Comparison of ENCODE assay signal across 17 cellular contexts in the genomic region with DNA sequence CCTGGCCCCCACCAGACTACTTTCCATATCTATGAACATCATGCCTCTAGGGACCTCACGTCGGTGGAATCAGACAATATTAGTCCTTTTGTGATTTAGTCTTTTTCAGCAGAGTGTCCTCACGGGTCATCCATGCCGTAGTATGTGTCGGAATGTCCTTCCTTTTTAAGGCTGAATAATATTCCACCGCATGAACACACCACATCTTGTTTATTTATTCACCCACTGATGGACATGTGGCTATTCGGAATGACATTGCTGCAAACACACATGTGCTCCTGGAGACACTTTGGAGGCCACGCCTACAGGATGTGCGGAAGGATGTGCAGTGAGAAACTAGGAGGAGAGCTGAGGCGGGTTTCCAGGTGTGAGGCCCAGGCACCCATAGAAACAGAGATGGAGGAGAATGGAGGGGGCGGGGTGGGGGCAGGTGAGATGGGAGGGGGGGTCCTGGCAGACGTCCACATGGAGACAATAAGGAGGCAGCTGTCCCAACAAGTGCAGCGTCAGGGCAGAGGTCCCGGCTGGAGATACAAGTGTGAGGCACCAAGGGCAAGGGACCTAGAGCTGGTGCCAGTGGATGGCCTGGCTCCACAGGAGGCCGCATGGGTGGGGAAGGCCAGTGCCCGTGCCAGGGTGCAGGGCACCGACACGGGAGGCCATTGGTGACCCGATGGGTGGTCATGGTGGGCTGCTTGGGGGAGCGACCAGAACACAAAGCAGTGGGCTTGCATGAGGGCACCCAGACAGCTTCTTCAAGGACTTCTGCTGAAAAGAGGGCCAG. TPM values are rescaled to one million over a fixed set of nuclear protein-coding genes. Genes with fewer than 3 reads are reported as not detected.
DNase-seq lines count a peak whose midpoint lies in the region; ATAC-seq and TF ChIP-seq lines count a peak whose summit lies in the region.
"Had no signal": no experiment of that assay in that cellular context is flagged by ENCODE, and none has a peak within 500 bp of the region (broad histone marks: within the 10 kb centered on the region; RNA-seq: fewer than 3 reads in every experiment).

No MANE protein-coding gene starts in this region.

- CTCF ChIA-PET in HEK293 (lab: Yijun Ruan, JAX) = no interaction called here

- H3K4me3 ChIP-seq in CD4-positive, CD25-positive, alpha-beta regulatory T cell (ENCODE audit: low read depth, low read length) = no peak overlapping the region
- H3K4me3 ChIP-seq in HEK293 (ENCODE audit: low read depth, low read length) = no peak overlapping the region
- H3K4me3 ChIP-seq in neuronal stem cell (ENCODE audit: low read length in 2 of 2) = no peak overlapping the region
- H3K4me3 ChIP-seq in Peyer's patch = no peak overlapping the region
- H3K4me3 ChIP-seq: BLaER1 treated with 17β-estradiol and CSF1 and Interleukin-3, amounts not matched to agents 10 nM and 100 nM; HAP-1 had no signal

- H3K4ac ChIP-seq in neuronal stem cell (ENCODE audit: low read length) = no peak overlapping the region

- no peaks in the 10 kb centered on the region for H3K36me3 ChIP-seq in CD4-positive, CD25-positive, alpha-beta regulatory T cell (ENCODE audit: control insufficient read depth, insufficient read depth, low read length)
- H3K36me3 ChIP-seq in HEK293 (ENCODE audit: control insufficient read depth in 2 of 2, insufficient read depth in 1 of 2, low read length in 2 of 2) = no peaks in the 10 kb centered on the region
- no peaks in the 10 kb centered on the region for H3K36me3 ChIP-seq in neuronal stem cell (replicated peaks in 1 of 2; ENCODE audit: control insufficient read depth in 2 of 2, insufficient read depth in 2 of 2, low read length in 2 of 2)
- H3K36me3 ChIP-seq in Peyer's patch = no peaks in the 10 kb centered on the region
- H3K36me3 ChIP-seq: BLaER1 treated with 17β-estradiol and CSF1 and Interleukin-3, amounts not matched to agents 10 nM and 100 nM; HAP-1 had no signal

- no peaks in the 10 kb centered on the region for H3K79me1 ChIP-seq in neuronal stem cell (ENCODE audit: low read depth, low read length)

- H2BK12ac ChIP-seq in neuronal stem cell (ENCODE audit: low read length) = no peak overlapping the region

- peaks cover 8 to 67% (median 39%) of the 10 kb centered on the region in 4 donors for H3K4me1 Mint-ChIP-seq in CD4-positive, CD25-positive, alpha-beta regulatory T cell
- peaks cover 57% of the 10 kb centered on the region for H3K4me1 Mint-ChIP-seq in central memory CD8-positive, alpha-beta T cell

- no peak overlapping the region for H2BK5ac ChIP-seq in neuronal stem cell (ENCODE audit: low read length)

- POLR2A ChIA-PET in HEK293 (lab: Yijun Ruan, JAX) = no interaction called here

- no peak overlapping the region for H2AFZ ChIP-seq in neuronal stem cell (ENCODE audit: low read length)

- H3K4me3 Mint-ChIP-seq in CD4-positive, CD25-positive, alpha-beta regulatory T cell = no peak overlapping the region
- H3K4me3 Mint-ChIP-seq in central memory CD8-positive, alpha-beta T cell = no peak overlapping the region

- H3K9ac ChIP-seq in neuronal stem cell (ENCODE audit: low read depth, low read length, poor library complexity) = no peak overlapping the region
- H3K9ac ChIP-seq: BLaER1 treated with 17β-estradiol and CSF1 and Interleukin-3, amounts not matched to agents 10 nM and 100 nM had no signal

- no CpG with 5 or more reads among the region's 20 CpGs for WGBS in neuronal stem cell (ENCODE audit: extremely low coverage in 2 of 2, insufficient read length in 2 of 2, insufficient replicate concordance in 1 of 2), 2 donors

- H3K4me2 ChIP-seq in neuronal stem cell (ENCODE audit: insufficient read depth, low read length, poor library complexity, severe bottlenecking) = no peak overlapping the region
- H3K4me2 ChIP-seq: BLaER1 treated with 17β-estradiol and CSF1 and Interleukin-3, amounts not matched to agents 10 nM and 100 nM had no signal

- H3K18ac ChIP-seq in neuronal stem cell (ENCODE audit: low read length) = no peak overlapping the region

- no peak for ATAC-seq in CD4-positive, CD25-positive, alpha-beta regulatory T cell (ENCODE audit: low read depth in 2 of 2)
- ATAC-seq in central memory CD8-positive, alpha-beta T cell (replicated peaks; ENCODE audit: extremely low read depth, poor library complexity, severe bottlenecking) = no peak

- TF ChIP-seq CTCF in HEK293 (tag by site-specific recombination; IDR thresholded peaks at IDR 0.05) = no peak
- TF ChIP-seq CTCF in Peyer's patch (IDR thresholded peaks at IDR 0.05) = no peak

- no peak overlapping the region for H3K23ac ChIP-seq in neuronal stem cell (ENCODE audit: low read depth, low read length, poor library complexity)

- no peaks in the 10 kb centered on the region for H3K27me3 Mint-ChIP-seq in CD4-positive, CD25-positive, alpha-beta regulatory T cell
- no peaks in the 10 kb centered on the region for H3K27me3 Mint-ChIP-seq in central memory CD8-positive, alpha-beta T cell

- no peaks in the 10 kb centered on the region for H3K9me3 ChIP-seq in CD4-positive, CD25-positive, alpha-beta regulatory T cell (ENCODE audit: control insufficient read depth in 2 of 2, low read length in 2 of 2)
- H3K9me3 ChIP-seq in HEK293 (ENCODE audit: control insufficient read depth, insufficient read depth, low read depth, low read length) (no peaks in the 10 kb centered on the region), neuronal stem cell (replicated peaks in 1 of 2; ENCODE audit: control insufficient read depth in 2 of 2, insufficient read depth in 1 of 2, low read depth in 1 of 2, low read length in 2 of 2) (peaks cover 0 to 2% of the 10 kb centered on the region in 2 donors), Peyer's patch (no peaks in the 10 kb centered on the region)
- H3K9me3 ChIP-seq: Caco-2, HAP-1 had no signal

- DNase-seq in CD4-positive, CD25-positive, alpha-beta regulatory T cell = no peak
- DNase-seq in central memory CD8-positive, alpha-beta T cell (ENCODE audit: low spot score in 2 of 2) = no peak
- DNase-seq in neuronal stem cell (ENCODE audit: low spot score) = no peak
- DNase-seq in DMS 273 (lab: John Stamatoyannopoulos, UW; ENCODE audit: unreplicated experiment) = no peak
- DNase-seq in DMS 273 treated with DMSO at 0.1 percent for 48 hours (lab: John Stamatoyannopoulos, UW) = no peak
- DNase-seq in Peyer's patch = no peak
- no peak for DNase-seq in SKM-1 treated with dmso at 0.1 percent for 144 hours (lab: John Stamatoyannopoulos, UW; ENCODE audit: unreplicated experiment)
- DNase-seq: 8988T, Caco-2, DMS79 treated with DMSO at 0.1 percent for 48 hours had no signal

- H3K27ac Mint-ChIP-seq in CD4-positive, CD25-positive, alpha-beta regulatory T cell = peak overlapping the region in 2 of 3 donors; percentile 8 to 62
- peak overlapping the region; percentile 30 for H3K27ac Mint-ChIP-seq in central memory CD8-positive, alpha-beta T cell (ENCODE audit: low read depth)

- no peak overlapping the region for H2BK15ac ChIP-seq in neuronal stem cell (ENCODE audit: low read length)

- no peaks in the 10 kb centered on the region for H3K36me3 Mint-ChIP-seq in CD4-positive, CD25-positive, alpha-beta regulatory T cell
- H3K36me3 Mint-ChIP-seq in central memory CD8-positive, alpha-beta T cell (ENCODE audit: insufficient read depth) = peaks cover 8% of the 10 kb centered on the region

- H3K27ac ChIP-seq in CD4-positive, CD25-positive, alpha-beta regulatory T cell (ENCODE audit: insufficient read depth, low read length, poor library complexity, severe bottlenecking) = no peak overlapping the region
- no peak overlapping the region for H3K27ac ChIP-seq in HEK293 (ENCODE audit: extremely low read depth, low read depth, low read length)
- H3K27ac ChIP-seq in neuronal stem cell (replicated peaks; ENCODE audit: low read length) = no peak overlapping the region
- H3K27ac ChIP-seq in Peyer's patch = no peak overlapping the region
- H3K27ac ChIP-seq: BLaER1 treated with 17β-estradiol and CSF1 and Interleukin-3, amounts not matched to agents 10 nM and 100 nM had no signal

- H3K14ac ChIP-seq in neuronal stem cell (ENCODE audit: low read length) = no peak overlapping the region

- H3K9me3 Mint-ChIP-seq in CD4-positive, CD25-positive, alpha-beta regulatory T cell = peaks cover 0 to 2% (median 0%) of the 10 kb centered on the region in 7 donors
- H3K9me3 Mint-ChIP-seq in central memory CD8-positive, alpha-beta T cell = no peaks in the 10 kb centered on the region

- no peaks in the 10 kb centered on the region for H3K27me3 ChIP-seq in CD4-positive, CD25-positive, alpha-beta regulatory T cell (ENCODE audit: control insufficient read depth, insufficient read depth, low read length)
- H3K27me3 ChIP-seq in neuronal stem cell (ENCODE audit: control insufficient read depth in 3 of 3, insufficient read depth in 3 of 3, low read depth in 1 of 3, low read length in 3 of 3) (peaks cover 2 to 66% (median 20%) of the 10 kb centered on the region in 3 experiments), Peyer's patch (no peaks in the 10 kb centered on the region)

- peak overlapping the region; percentile 40 for H2AK5ac ChIP-seq in neuronal stem cell (ENCODE audit: low read depth, low read length)

- H2BK120ac ChIP-seq in neuronal stem cell (ENCODE audit: low read depth, low read length) = no peak overlapping the region

- H3K4me1 ChIP-seq in CD4-positive, CD25-positive, alpha-beta regulatory T cell (ENCODE audit: control insufficient read depth, insufficient read depth, low read length, poor library complexity, severe bottlenecking) = peaks cover 25% of the 10 kb centered on the region
- H3K4me1 ChIP-seq in HEK293 (ENCODE audit: control insufficient read depth, insufficient read depth, low read length) (no peaks in the 10 kb centered on the region), neuronal stem cell (ENCODE audit: control insufficient read depth in 2 of 2, insufficient read depth in 1 of 2, low read depth in 1 of 2, low read length in 2 of 2) (peaks cover 18 to 22% of the 10 kb centered on the region in 2 donors), Peyer's patch (peaks cover 4 to 32% (median 12%) of the 10 kb centered on the region in 4 donors)
- H3K4me1 ChIP-seq: Caco-2 had no signal

- TF ChIP-seq POLR2A in Peyer's patch (IDR thresholded peaks at IDR 0.05) = no peak

- no peak overlapping the region for H4K91ac ChIP-seq in neuronal stem cell (ENCODE audit: low read depth, low read length, poor library complexity)

- H4K8ac ChIP-seq in neuronal stem cell (ENCODE audit: low read depth, low read length) = no peak overlapping the region

TF ChIP-seq in HEK293, 187 proteins besides CTCF, POLR2A, EP300 and RAD21 (continues in another document):
- TF ChIP-seq ZNF146 (tag by site-specific recombination; IDR thresholded peaks at IDR 0.05) = peak; percentile 81

RNA-seq across cellular contexts. Expression of a gene that starts 20.7 kb away (rescaled TPM):
- 86.4 TPM for total RNA-seq in CD4-positive, CD25-positive, alpha-beta regulatory T cell
- polyA plus RNA-seq in CD4-positive, CD25-positive, alpha-beta regulatory T cell = 10 to 100 TPM in 2 of 4 donors, 1 to 10 TPM in 2; 8.5 to 26.0 (median 13.4) TPM
- polyA plus RNA-seq in neuronal stem cell (2013, experiment 1 of 2) = 0.15 TPM
- 0.12 TPM for polyA plus RNA-seq in neuronal stem cell (2013, experiment 2 of 2)
- total RNA-seq in Peyer's patch = 100 to 1,000 TPM in 1 of 4 donors, 10 to 100 TPM in 3; 20.6 to 153 (median 63.2) TPM

RNA-seq across cellular contexts. Expression of a gene that starts 21.0 kb away (rescaled TPM):
- 0.20 TPM for total RNA-seq in CD4-positive, CD25-positive, alpha-beta regulatory T cell
- not detected for polyA plus RNA-seq in CD4-positive, CD25-positive, alpha-beta regulatory T cell
- not detected for polyA plus RNA-seq in neuronal stem cell (2013, experiment 1 of 2)
- not detected for polyA plus RNA-seq in neuronal stem cell (2013, experiment 2 of 2)
- total RNA-seq in Peyer's patch = 1 to 10 TPM in 1 of 4 donors, under 1 TPM in 1, not detected in 2; 0.80 to 1.2 TPM
- total RNA-seq: A673, Caco-2, H4, HT-29 had no signal
- polyA plus RNA-seq: AG04450 had no signal
